ENCODE assay signal across 9 cellular contexts in genomic region chr3:141680620-141681389, GRCh38. TPM values are rescaled to one million over a fixed set of nuclear protein-coding genes. Genes with fewer than 3 reads are reported as not detected.
DNase-seq lines count a peak whose midpoint lies in the region; ATAC-seq and TF ChIP-seq lines count a peak whose summit lies in the region.
"Had no signal": no experiment of that assay in that cellular context is flagged by ENCODE, and none has a peak within 500 bp of the region (broad histone marks: within the 10 kb centered on the region; RNA-seq: fewer than 3 reads in every experiment).

No MANE protein-coding gene starts in this region.

- no peaks in the 10 kb centered on the region for H3K36me3 Mint-ChIP-seq in MCF 10A (ENCODE audit: insufficient read depth, unreplicated experiment)
- no peaks in the 10 kb centered on the region for H3K36me3 Mint-ChIP-seq in activated CD4-positive, alpha-beta T cell treated with anti-CD3 and anti-CD28 coated beads, Interleukin-2, amount 10 ng/mL, durations not matched to agents 24 days and 14 days (ENCODE audit: low read depth)

- DNase-seq in HCEC 1CT: peak; percentile 40
- DNase-seq in NCI-H2081 (lab: John Stamatoyannopoulos, UW): peak; percentile 60 to 89
- peak; percentile 82 for DNase-seq in MCF 10A (ENCODE audit: unreplicated experiment)
- peak; percentile 45 for DNase-seq in myocyte (ENCODE audit: low read depth)
- no peak for DNase-seq in activated CD4-positive, alpha-beta T cell treated with anti-CD3 and anti-CD28 coated beads, Interleukin-2, amount 10 ng/mL, durations not matched to agents 24 days and 14 days
- DNase-seq in activated CD8-positive, alpha-beta memory T cell treated with anti-CD3 and anti-CD28 coated beads for 24 hours: no peak
- no peak for DNase-seq in stimulated activated CD4-positive, alpha-beta T cell treated with anti-CD3 and anti-CD28 coated beads, Interleukin-12 subunit alpha, Interleukin-12 subunit beta, amount 100 ng/mL, for 4 hours
- DNase-seq: KG1 had no signal

- no peak for ATAC-seq in GM21737 (IDR thresholded peaks at IDR 0.05; ENCODE audit: unreplicated experiment)

- intact Hi-C loops in MCF 10A (cut with micrococcal nuclease): no loop called here
- intact Hi-C loops in activated CD4-positive, alpha-beta T cell treated with anti-CD3 and anti-CD28 coated beads, Interleukin-2, amount 10 ng/mL, durations not matched to agents 24 days and 14 days (cut with micrococcal nuclease): no loop called here

- POLR2A ChIA-PET in MCF 10A (lab: Yijun Ruan, JAX): no interaction called here

- H3K27ac Mint-ChIP-seq in MCF 10A (ENCODE audit: low read depth, unreplicated experiment): no peak overlapping the region
- H3K27ac Mint-ChIP-seq in activated CD4-positive, alpha-beta T cell treated with anti-CD3 and anti-CD28 coated beads, Interleukin-2, amount 10 ng/mL, durations not matched to agents 24 days and 14 days: no peak overlapping the region

- BruUV-seq in MCF 10A (replicated peaks; lab: Mats Ljungman, UMichigan): no TSS peak

- TF ChIP-seq CTCF in MCF 10A (IDR thresholded peaks at IDR 0.05; ENCODE audit: unreplicated experiment): no peak

- H3K9me3 Mint-ChIP-seq in MCF 10A (ENCODE audit: unreplicated experiment): peaks cover 7% of the 10 kb centered on the region
- no peaks in the 10 kb centered on the region for H3K9me3 Mint-ChIP-seq in activated CD4-positive, alpha-beta T cell treated with anti-CD3 and anti-CD28 coated beads, Interleukin-2, amount 10 ng/mL, durations not matched to agents 24 days and 14 days

- no peaks in the 10 kb centered on the region for H3K27me3 Mint-ChIP-seq in MCF 10A (ENCODE audit: insufficient read depth, unreplicated experiment)
- peaks cover 4% of the 10 kb centered on the region for H3K27me3 Mint-ChIP-seq in activated CD4-positive, alpha-beta T cell treated with anti-CD3 and anti-CD28 coated beads, Interleukin-2, amount 10 ng/mL, durations not matched to agents 24 days and 14 days

- H3K4me3 Mint-ChIP-seq in MCF 10A (ENCODE audit: unreplicated experiment): no peak overlapping the region
- no peak overlapping the region for H3K4me3 Mint-ChIP-seq in activated CD4-positive, alpha-beta T cell treated with anti-CD3 and anti-CD28 coated beads, Interleukin-2, amount 10 ng/mL, durations not matched to agents 24 days and 14 days

- H3K4me1 Mint-ChIP-seq in MCF 10A (ENCODE audit: insufficient read depth, unreplicated experiment): peaks cover 5% of the 10 kb centered on the region
- peaks cover 5% of the 10 kb centered on the region for H3K4me1 Mint-ChIP-seq in activated CD4-positive, alpha-beta T cell treated with anti-CD3 and anti-CD28 coated beads, Interleukin-2, amount 10 ng/mL, durations not matched to agents 24 days and 14 days

- CTCF ChIA-PET in MCF 10A (lab: Yijun Ruan, JAX): no interaction called here

RNA-seq across cellular contexts. Expression of gene RNF7, which starts 57.3 kb away (rescaled TPM):
- total RNA-seq in MCF 10A (2022) (96.1 and 112 TPM in 2 replicates), myocyte (139 and 146 TPM in 2 replicates)
- 155 TPM for polyA plus RNA-seq in myocyte (2012)
- total RNA-seq in activated CD4-positive, alpha-beta T cell treated with anti-CD3 and anti-CD28 coated beads, Interleukin-2, amount 10 ng/mL, durations not matched to agents 24 days and 14 days: 67.3 and 72.5 TPM in 2 replicates

Comparison
In these comparisons a context has a peak if more than half of its experiments do, and no peak if none do; other contexts are left out.
1. DNase-seq: peak in HCEC 1CT (single experiment), NCI-H2081 (2 of 2), MCF 10A (single experiment) and myocyte (single experiment); none in activated CD4-positive, alpha-beta T cell treated with anti-CD3 and anti-CD28 coated beads, Interleukin-2, amount 10 ng/mL, durations not matched to agents 24 days and 14 days (single experiment), activated CD8-positive, alpha-beta memory T cell treated with anti-CD3 and anti-CD28 coated beads for 24 hours (single experiment) and stimulated activated CD4-positive, alpha-beta T cell treated with anti-CD3 and anti-CD28 coated beads, Interleukin-12 subunit alpha, Interleukin-12 subunit beta, amount 100 ng/mL, for 4 hours (single experiment).